In genomic region chr7:96332325-96332724, GRCh38 we compare ENCODE assay signal across 3 cellular contexts.
"Had no signal": no experiment of that assay in that cellular context is flagged by ENCODE, and none has a peak within 500 bp of the region (broad histone marks: within the 10 kb centered on the region; RNA-seq: fewer than 3 reads in every experiment).

No MANE protein-coding gene starts in this region.

- ATAC-seq: GM12878 had no signal

- DNase-seq: GDM1, GF-D8 had no signal

- H3K4me3 ChIP-seq: GM12878 had no signal
